ENCODE assay signal across 23 cellular contexts in the genomic region with DNA sequence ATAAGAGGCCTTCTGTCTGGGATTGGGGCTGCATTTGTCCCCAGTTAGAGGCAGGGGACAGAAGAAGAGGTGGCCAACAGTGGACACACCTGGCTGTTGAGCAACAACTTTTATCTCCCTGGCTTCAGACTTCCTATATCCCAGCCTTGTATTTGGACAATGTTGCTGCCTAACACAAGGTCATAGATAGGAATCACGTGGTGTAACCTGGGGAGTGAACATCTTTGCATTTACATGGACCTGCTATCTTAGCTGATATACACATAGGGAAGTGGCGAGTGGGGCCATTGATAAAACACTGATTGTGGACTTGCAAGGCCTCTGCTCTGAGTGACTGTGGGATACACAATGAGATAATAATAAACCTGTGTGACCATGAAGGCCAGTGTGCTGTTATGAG. TPM values are rescaled to one million over a fixed set of nuclear protein-coding genes. Genes with fewer than 3 reads are reported as not detected.
"Had no signal": no experiment of that assay in that cellular context is flagged by ENCODE, and none has a peak within 500 bp of the region (broad histone marks: within the 10 kb centered on the region; RNA-seq: fewer than 3 reads in every experiment).

No MANE protein-coding gene starts in this region.

- FAIRE-seq: colon, endothelial cell of umbilical vein, frontal cortex, islet of Langerhans, keratinocyte had no signal

- H3K27me3 ChIP-seq: dorsolateral prefrontal cortex, esophagus muscularis mucosa, left lung had no signal

- DNase-seq: dorsolateral prefrontal cortex; effector CD4-positive, alpha-beta T cell; effector memory CD4-positive, alpha-beta T cell; foreskin keratinocyte; glutamatergic neuron; head of caudate nucleus; heart right ventricle; hypothalamus; left cardiac atrium; left lung; left ventricle myocardium superior; lower lobe of right lung; mesenchymal stem cell; midbrain; naive thymus-derived CD4-positive, alpha-beta T cell; natural killer cell had no signal

- H3K36me3 ChIP-seq: esophagus muscularis mucosa, heart right ventricle, left lung, lower lobe of right lung had no signal

- ATAC-seq: foreskin keratinocyte; heart right ventricle; left cardiac atrium; left lung; left ventricle myocardium superior; lower lobe of right lung; naive thymus-derived CD4-positive, alpha-beta T cell; natural killer cell had no signal

- H3K4me1 ChIP-seq: esophagus muscularis mucosa, foreskin keratinocyte, heart right ventricle, left lung, lower lobe of right lung had no signal

- H3K4me3 ChIP-seq: coronary artery, dorsolateral prefrontal cortex, esophagus muscularis mucosa, heart right ventricle, left lung, lower lobe of right lung had no signal

- H3K27ac ChIP-seq: coronary artery, dorsolateral prefrontal cortex, esophagus muscularis mucosa, foreskin keratinocyte, heart right ventricle, left lung, lower lobe of right lung had no signal

RNA-seq across cellular contexts. Expression of a gene that starts 26.9 kb away (rescaled TPM):
- polyA plus RNA-seq: naive thymus-derived CD4-positive, alpha-beta T cell had no signal
